In the genomic region with DNA sequence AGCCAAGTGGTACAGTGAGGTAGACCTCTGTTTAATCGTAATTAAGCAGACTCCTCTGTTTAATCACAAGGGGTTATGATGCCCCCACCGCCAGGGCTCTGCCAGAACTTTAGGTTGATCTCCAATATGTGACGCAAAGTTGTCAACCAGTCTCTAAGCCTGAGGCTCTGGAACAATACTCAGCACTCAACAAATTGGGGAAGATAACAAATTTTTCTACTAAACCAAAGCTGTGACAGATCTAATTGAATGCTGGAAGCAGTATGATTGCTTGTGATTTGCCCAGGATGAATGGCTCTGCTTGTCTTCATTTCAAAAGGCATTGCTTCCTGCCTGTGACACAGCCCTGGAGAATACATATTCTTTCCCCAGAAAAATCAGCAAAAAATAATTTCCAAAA, we compare ENCODE assay signal across 9 cellular contexts. TPM values are rescaled to one million over a fixed set of nuclear protein-coding genes. Genes with fewer than 3 reads are reported as not detected.
"Had no signal": no experiment of that assay in that cellular context is flagged by ENCODE, and none has a peak within 500 bp of the region (broad histone marks: within the 10 kb centered on the region; RNA-seq: fewer than 3 reads in every experiment).

No MANE protein-coding gene starts in this region.

- H3K4me2 ChIP-seq: GM23338 had no signal

- H2AFZ ChIP-seq: GM23338 had no signal

- H3K4me1 ChIP-seq: HAP-1 had no signal

- H3K4me3 ChIP-seq: GM23338, HAP-1, K562 had no signal

- H3K9me3 ChIP-seq: HAP-1 had no signal

- ATAC-seq: GM23338, HCT116, K562 had no signal

- FAIRE-seq: H1, H54, K562 had no signal

- DNase-seq: HFFc6, IMR-90, KG1 had no signal

- H3K36me3 ChIP-seq: HAP-1 had no signal

RNA-seq across cellular contexts. Expression of gene SNTN, which starts 57.1 kb away (rescaled TPM):
- polyA plus RNA-seq: H1, IMR-90, K562 had no signal
